12 cellular contexts compared by ENCODE assay signal in the genomic region with DNA sequence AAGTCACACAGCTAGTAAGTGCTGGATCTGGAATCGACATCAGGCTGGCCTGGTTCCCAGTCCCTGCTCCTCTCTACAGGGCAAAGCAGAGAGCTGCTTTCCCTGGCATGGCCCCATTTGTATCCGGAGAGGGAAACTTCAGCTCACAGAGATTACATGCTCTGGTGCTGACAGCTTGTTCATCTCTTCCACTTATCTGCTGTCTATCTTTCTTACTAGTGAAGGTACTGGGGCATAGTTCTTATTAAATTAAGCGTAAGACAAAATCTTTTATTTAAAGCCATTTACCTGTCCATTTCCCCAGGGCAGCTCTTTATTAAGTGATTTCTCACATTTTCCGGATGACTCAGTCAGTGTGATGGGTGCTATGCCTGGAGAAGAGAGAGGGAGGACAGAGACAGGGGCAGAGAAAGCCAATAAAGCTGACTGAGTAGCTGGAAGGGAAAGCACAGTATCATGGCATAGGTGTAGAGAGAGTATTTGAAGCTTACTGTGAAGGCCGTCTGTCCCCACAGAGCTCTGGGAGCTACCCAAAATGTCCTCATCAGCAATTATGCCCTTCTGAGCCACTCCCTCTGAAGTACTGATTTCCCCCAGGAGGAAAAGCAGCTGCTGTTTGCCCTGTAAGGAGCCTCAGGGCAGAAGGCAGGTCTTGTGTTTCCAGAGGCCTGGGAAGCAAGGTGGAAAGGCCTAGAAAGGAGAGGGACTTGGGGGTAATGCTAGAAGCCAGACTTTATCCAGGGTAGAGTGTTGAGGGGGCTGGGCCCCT. TPM values are rescaled to one million over a fixed set of nuclear protein-coding genes. Genes with fewer than 3 reads are reported as not detected.
A peak's percentile ranks its signal among the peaks of the same experiment; 100 is the strongest.
DNase-seq lines count a peak whose midpoint lies in the region; ATAC-seq and TF ChIP-seq lines count a peak whose summit lies in the region.
"Had no signal": no experiment of that assay in that cellular context is flagged by ENCODE, and none has a peak within 500 bp of the region (broad histone marks: within the 10 kb centered on the region; RNA-seq: fewer than 3 reads in every experiment).

No MANE protein-coding gene starts in this region.

- TF ChIP-seq EP300 in neural cell (conservative IDR thresholded peaks at IDR 0.05; ENCODE audit: poor library complexity, severe bottlenecking) = peak; percentile 56

- in situ Hi-C loops in IMR-90 (cut with MboI; ENCODE audit: low sequenced_read_pairs) = no loop called here

- no peak overlapping the region for H3K4me3 ChIP-seq in IMR-90 (ENCODE audit: insufficient read depth, low read depth, low read length)
- no peak overlapping the region for H3K4me3 ChIP-seq in neural cell (ENCODE audit: low read length)

- POLR2A ChIA-PET in IMR-90 (lab: Charles Lee; ENCODE audit: unreplicated experiment) = no interaction called here

- H3F3A ChIP-seq in neural cell (ENCODE audit: insufficient read depth, low read length, poor library complexity, severe bottlenecking) = no peaks in the 10 kb centered on the region

- H3K9me3 ChIP-seq in IMR-90 (ENCODE audit: control insufficient read depth, insufficient read depth, low read length) = no peaks in the 10 kb centered on the region
- H3K9me3 ChIP-seq in neural cell (ENCODE audit: low read length) = no peaks in the 10 kb centered on the region
- H3K9me3 ChIP-seq: Caco-2 had no signal

- no peak for TF ChIP-seq CTCF in IMR-90 (conservative IDR thresholded peaks at IDR 0.05; ENCODE audit: low read depth, low read length)
- no peak for TF ChIP-seq CTCF in neural cell (IDR thresholded peaks at IDR 0.05; ENCODE audit: poor library complexity, severe bottlenecking)

- no peak for TF ChIP-seq RAD21 in IMR-90 (IDR thresholded peaks at IDR 0.05; ENCODE audit: low read length)
- TF ChIP-seq RAD21 in neural cell (conservative IDR thresholded peaks at IDR 0.05) = no peak

- no peak overlapping the region for H4K8ac ChIP-seq in IMR-90 (ENCODE audit: low read depth in 2 of 2, low read length in 2 of 2)

- H3K9me2 ChIP-seq in neural cell (ENCODE audit: insufficient read depth, low read length) = no peaks in the 10 kb centered on the region

- H3K56ac ChIP-seq in IMR-90 (ENCODE audit: extremely low read depth, insufficient read depth, low read length) = no peak overlapping the region

- no peak overlapping the region for H2BK20ac ChIP-seq in IMR-90 (ENCODE audit: low read depth, low read length)

- H3K9ac ChIP-seq in IMR-90 (ENCODE audit: low read depth, low read length) = no peak overlapping the region
- H3K9ac ChIP-seq in neural cell (ENCODE audit: low read length) = no peak overlapping the region

- H3K4me1 ChIP-seq in IMR-90 (ENCODE audit: control insufficient read depth, insufficient read depth, low read length) = peaks cover 6% of the 10 kb centered on the region; the same call in 1 of the 2 replicates
- H3K4me1 ChIP-seq: Caco-2 had no signal

- no peaks in the 10 kb centered on the region for H3K79me1 ChIP-seq in IMR-90 (ENCODE audit: low read depth in 1 of 2, low read length in 2 of 2)

- H3K36me3 ChIP-seq in IMR-90 (ENCODE audit: control insufficient read depth, insufficient read depth, low read length) (no peaks in the 10 kb centered on the region), neural cell (ENCODE audit: insufficient read depth, low read length) (no peaks in the 10 kb centered on the region)

- no peak overlapping the region for H3K18ac ChIP-seq in IMR-90 (ENCODE audit: low read depth, low read length)

- no peak overlapping the region for H3K23ac ChIP-seq in IMR-90 (ENCODE audit: low read depth, low read length)

- H2AFZ ChIP-seq in IMR-90 (replicated peaks; ENCODE audit: low read length, poor library complexity) (peak overlapping the region; percentile 39), neural cell (ENCODE audit: low read depth, low read length) (no peak overlapping the region)

- peak overlapping the region; percentile 9; the same call in 1 of the 2 replicates for H2AK5ac ChIP-seq in IMR-90 (ENCODE audit: low read depth, low read length)

- H4K91ac ChIP-seq in IMR-90 (ENCODE audit: insufficient read depth, low read depth, low read length) = no peak overlapping the region

- ATAC-seq in IMR-90 (ENCODE audit: low read depth) = peak; percentile 46; the same call in 1 of the 2 replicates
- ATAC-seq in GM19035 (IDR thresholded peaks at IDR 0.05; ENCODE audit: unreplicated experiment) = no peak
- no peak for ATAC-seq in GM18870 (IDR thresholded peaks at IDR 0.05; ENCODE audit: unreplicated experiment)

- H2AK9ac ChIP-seq in IMR-90 (replicated peaks; ENCODE audit: low read depth, low read length, poor library complexity) = no peak overlapping the region

- no CpG with 5 or more reads among the region's 5 CpGs for WGBS in IMR-90 (ENCODE audit: extremely low coverage in 2 of 2, insufficient read length in 1 of 2), 2 experiments

- CTCF ChIA-PET in IMR-90 (lab: Yijun Ruan, JAX) = no interaction called here

- H3K4ac ChIP-seq in IMR-90 (ENCODE audit: low read depth, low read length) = no peak overlapping the region

- no peak for TF ChIP-seq POLR2A in IMR-90 (IDR thresholded peaks at IDR 0.05; ENCODE audit: low read depth, low read length)

- dilution Hi-C loops in IMR-90 (cut with HindIII; ENCODE audit: low sequenced_read_pairs, unreplicated experiment) = no loop called here

- H2BK5ac ChIP-seq in IMR-90 (ENCODE audit: low read depth, low read length, poor library complexity, severe bottlenecking) = no peak overlapping the region

- H3K27me3 ChIP-seq in IMR-90 (ENCODE audit: control insufficient read depth, insufficient read depth, low read length) (peaks cover 26% of the 10 kb centered on the region), neural cell (ENCODE audit: insufficient read depth, low read depth, low read length) (no peaks in the 10 kb centered on the region)

- H3K14ac ChIP-seq in IMR-90 (replicated peaks; ENCODE audit: low read depth, low read length) = no peak overlapping the region

- H3K4me2 ChIP-seq in IMR-90 (ENCODE audit: low read depth, low read length) = no peak overlapping the region
- no peak overlapping the region for H3K4me2 ChIP-seq in neural cell (ENCODE audit: low read length)

- 0 out of 2 replicates have a peak, but pooled peaks cover 3% of the 10 kb centered on the region for H3K9me1 ChIP-seq in IMR-90 (ENCODE audit: insufficient read depth, low read length)

- H3K79me2 ChIP-seq in neural cell (replicated peaks; ENCODE audit: insufficient read depth, low read length) = no peaks in the 10 kb centered on the region

- H4K20me1 ChIP-seq in IMR-90 (ENCODE audit: insufficient read depth, low read length) (no peaks in the 10 kb centered on the region), neural cell (ENCODE audit: insufficient read depth) (no peaks in the 10 kb centered on the region)

- H4K5ac ChIP-seq in IMR-90 (ENCODE audit: low read depth, low read length) = no peak overlapping the region

- no TSS peak for BruUV-seq in IMR-90 (replicated peaks; lab: Mats Ljungman, UMichigan)

- DNase-seq in IMR-90 = no peak
- peak; percentile 80 for DNase-seq in SK-N-DZ (ENCODE audit: low spot score)
- DNase-seq in fibroblast of peridontal ligament (ENCODE audit: extremely low read depth) = peak; percentile 35
- DNase-seq in stimulated activated naive CD4-positive, alpha-beta T cell (lab: John Stamatoyannopoulos, UW) = no peak
- DNase-seq in Ammon's horn (ENCODE audit: low spot score) = no peak
- DNase-seq: activated CD4-positive, alpha-beta T cell treated with anti-CD3 and anti-CD28 coated beads, Interleukin-2, amount 10 ng/mL, durations not matched to agents 7 days and 5 days; Caco-2; NCI-H510A treated with DMSO at 0.1 percent for 48 hours; posterior cingulate gyrus had no signal

- no peak overlapping the region for H2BK120ac ChIP-seq in IMR-90 (ENCODE audit: low read depth, low read length)

- H2BK15ac ChIP-seq in IMR-90 (ENCODE audit: low read depth, low read length) = no peak overlapping the region

- H3K27ac ChIP-seq in IMR-90 (ENCODE audit: insufficient read depth, low read length) (no peak overlapping the region), neural cell (ENCODE audit: low read length) (no peak overlapping the region)

- intact Hi-C loops in IMR-90 (cut with micrococcal nuclease) = no loop called here

TF ChIP-seq in IMR-90, 13 proteins besides CTCF, POLR2A, EP300 and RAD21:
- TF ChIP-seq SMC3 (IDR thresholded peaks at IDR 0.05; ENCODE audit: low read depth, low read length) (no peak), CEBPB (IDR thresholded peaks at IDR 0.05; ENCODE audit: low read depth, low read length) (no peak), MAFK (IDR thresholded peaks at IDR 0.05; ENCODE audit: low read depth, low read length) (peak; percentile 37; the same call in 1 of the 2 replicates)
- TF ChIP-seq, protein P1, sequence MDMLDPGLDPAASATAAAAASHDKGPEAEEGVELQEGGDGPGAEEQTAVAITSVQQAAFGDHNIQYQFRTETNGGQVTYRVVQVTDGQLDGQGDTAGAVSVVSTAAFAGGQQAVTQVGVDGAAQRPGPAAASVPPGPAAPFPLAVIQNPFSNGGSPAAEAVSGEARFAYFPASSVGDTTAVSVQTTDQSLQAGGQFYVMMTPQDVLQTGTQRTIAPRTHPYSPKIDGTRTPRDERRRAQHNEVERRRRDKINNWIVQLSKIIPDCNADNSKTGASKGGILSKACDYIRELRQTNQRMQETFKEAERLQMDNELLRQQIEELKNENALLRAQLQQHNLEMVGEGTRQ (IDR thresholded peaks at IDR 0.05; ENCODE audit: low read depth, low read length) = no peak
TF ChIP-seq in IMR-90: peak in this region for 1.

RNA-seq across cellular contexts. Expression of gene EPAS1, which starts 44.1 kb away (rescaled TPM):
- 21.9 and 40.7 TPM in 2 replicates for total RNA-seq in IMR-90 (2012; rRNA removed)
- polyA plus RNA-seq in IMR-90 (2012; rRNA removed) = 103 and 120 TPM in 2 replicates
- 117 and 156 TPM in 2 replicates for polyA plus RNA-seq in IMR-90 (2012; cell fraction: cytosol; rRNA removed)
- polyA plus RNA-seq in IMR-90 (2012; cell fraction: nucleus; rRNA removed; ENCODE audit: low replicate concordance) = 108 and 158 TPM in 2 replicates
- polyA plus RNA-seq in SK-N-DZ (2014; cell fraction: cytosol; rRNA removed) = 23.8 and 29.3 TPM in 2 replicates
- polyA plus RNA-seq in SK-N-DZ (2014; cell fraction: nucleus; rRNA removed) = 22.9 and 56.6 TPM in 2 replicates
- not detected in 2 replicates for polyA plus RNA-seq in neural cell
- not detected in 2 replicates for polyA minus RNA-seq in neural cell

Comparison
In these comparisons a context has a peak if more than half of its experiments do, and no peak if none do; other contexts are left out.
1. DNase-seq: peak in SK-N-DZ (single experiment) and fibroblast of peridontal ligament (single experiment); none in IMR-90 (single experiment), stimulated activated naive CD4-positive, alpha-beta T cell (0 of 6) and Ammon's horn (single experiment).
2. RNA of gene EPAS1, which starts 44.1 kb away (polyA plus RNA-seq): 103 to 158 TPM in IMR-90; not detected in neural cell; every median in the first group is over 100 times any median in the second.